In genomic region chr17:43403846-43404245, GRCh38 we compare ENCODE assay signal across 1 cellular context.
A peak's percentile ranks its signal among the peaks of the same experiment; 100 is the strongest.
TF ChIP-seq lines count a peak whose summit lies in the region.

No MANE protein-coding gene starts in this region.

TF ChIP-seq in K562, 482 proteins besides CTCF, POLR2A, EP300 and RAD21 (continued from another document):
- TF ChIP-seq UBTF (IDR thresholded peaks at IDR 0.05; ENCODE audit: borderline replicate concordance in 1 of 2, low read depth in 2 of 2, low read length in 2 of 2), result no peak
- no peak for TF ChIP-seq ZNF124 (CRISPR knock-in tag; IDR thresholded peaks at IDR 0.05)
- TF ChIP-seq ZC3H8 (IDR thresholded peaks at IDR 0.05), result no peak
- no peak for TF ChIP-seq DEAF1 (CRISPR knock-in tag; IDR thresholded peaks at IDR 0.05)
- no peak for TF ChIP-seq RFX7 (CRISPR knock-in tag; IDR thresholded peaks at IDR 0.05)
- TF ChIP-seq CTCFL (IDR thresholded peaks at IDR 0.05; ENCODE audit: borderline replicate concordance, insufficient read depth, low read depth, low read length, poor library complexity, severe bottlenecking), result no peak
- TF ChIP-seq THRB (CRISPR knock-in tag; conservative IDR thresholded peaks at IDR 0.05), result no peak
- peak in 1 of 2 experiments; percentile 50; a peak in 1 of 4 replicates for TF ChIP-seq SRF (CRISPR knock-in tag; IDR thresholded peaks at IDR 0.05)
- no peak for TF ChIP-seq NR2C1 (IDR thresholded peaks at IDR 0.05)
- peak; percentile 37; the same call in 1 of the 2 replicates for TF ChIP-seq NR2C1 (tag; IDR thresholded peaks at IDR 0.05)
- no peak for TF ChIP-seq GTF2A2 (tag; IDR thresholded peaks at IDR 0.05)
- TF ChIP-seq, protein P1, sequence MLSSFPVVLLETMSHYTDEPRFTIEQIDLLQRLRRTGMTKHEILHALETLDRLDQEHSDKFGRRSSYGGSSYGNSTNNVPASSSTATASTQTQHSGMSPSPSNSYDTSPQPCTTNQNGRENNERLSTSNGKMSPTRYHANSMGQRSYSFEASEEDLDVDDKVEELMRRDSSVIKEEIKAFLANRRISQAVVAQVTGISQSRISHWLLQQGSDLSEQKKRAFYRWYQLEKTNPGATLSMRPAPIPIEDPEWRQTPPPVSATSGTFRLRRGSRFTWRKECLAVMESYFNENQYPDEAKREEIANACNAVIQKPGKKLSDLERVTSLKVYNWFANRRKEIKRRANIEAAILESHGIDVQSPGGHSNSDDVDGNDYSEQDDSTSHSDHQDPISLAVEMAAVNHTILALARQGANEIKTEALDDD (IDR thresholded peaks at IDR 0.05), result no peak
- no peak for TF ChIP-seq ZNF551 (CRISPR knock-in tag; IDR thresholded peaks at IDR 0.05)
- no peak for TF ChIP-seq PHF8 (IDR thresholded peaks at IDR 0.05; ENCODE audit: borderline replicate concordance, low read length)
- TF ChIP-seq ZNF347 (CRISPR knock-in tag; IDR thresholded peaks at IDR 0.05; ENCODE audit: low read depth), result no peak
- TF ChIP-seq TEAD2 (tag; IDR thresholded peaks at IDR 0.05), result no peak
- no peak for TF ChIP-seq PHTF2 (CRISPR knock-in tag; IDR thresholded peaks at IDR 0.05)
- TF ChIP-seq NELFE (IDR thresholded peaks at IDR 0.05; ENCODE audit: insufficient read depth, insufficient read length), result no peak
- TF ChIP-seq, protein P2, sequence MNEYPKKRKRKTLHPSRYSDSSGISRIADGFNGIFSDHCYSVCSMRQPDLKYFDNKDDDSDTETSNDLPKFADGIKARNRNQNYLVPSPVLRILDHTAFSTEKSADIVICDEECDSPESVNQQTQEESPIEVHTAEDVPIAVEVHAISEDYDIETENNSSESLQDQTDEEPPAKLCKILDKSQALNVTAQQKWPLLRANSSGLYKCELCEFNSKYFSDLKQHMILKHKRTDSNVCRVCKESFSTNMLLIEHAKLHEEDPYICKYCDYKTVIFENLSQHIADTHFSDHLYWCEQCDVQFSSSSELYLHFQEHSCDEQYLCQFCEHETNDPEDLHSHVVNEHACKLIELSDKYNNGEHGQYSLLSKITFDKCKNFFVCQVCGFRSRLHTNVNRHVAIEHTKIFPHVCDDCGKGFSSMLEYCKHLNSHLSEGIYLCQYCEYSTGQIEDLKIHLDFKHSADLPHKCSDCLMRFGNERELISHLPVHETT (CRISPR knock-in tag; conservative IDR thresholded peaks at IDR 0.05 in 1 of 2, IDR thresholded peaks at IDR 0.05 in 1 of 2), result peak in 1 of 2 experiments; percentile 68; a peak in 1 of 4 replicates
- peak; percentile 82 for TF ChIP-seq ZNF766 (CRISPR knock-in tag; conservative IDR thresholded peaks at IDR 0.05)
- TF ChIP-seq NCOA6 (IDR thresholded peaks at IDR 0.05), result no peak
- TF ChIP-seq ZNF584 (CRISPR knock-in tag; IDR thresholded peaks at IDR 0.05; ENCODE audit: low read depth), result peak; percentile 54; the same call in 1 of the 2 replicates
- TF ChIP-seq ZNF398 (CRISPR knock-in tag; IDR thresholded peaks at IDR 0.05), result no peak
- no peak for TF ChIP-seq OTX1 (CRISPR knock-in tag; IDR thresholded peaks at IDR 0.05)
- TF ChIP-seq ZNF217 (CRISPR knock-in tag; IDR thresholded peaks at IDR 0.05), result no peak
- TF ChIP-seq ETS2 (tag; IDR thresholded peaks at IDR 0.05; ENCODE audit: borderline replicate concordance, poor library complexity, severe bottlenecking), result no peak
- TF ChIP-seq JUNB (CRISPR knock-in tag; conservative IDR thresholded peaks at IDR 0.05), result no peak
- no peak for TF ChIP-seq THAP7 (CRISPR knock-in tag; IDR thresholded peaks at IDR 0.05)
- TF ChIP-seq HNRNPLL (IDR thresholded peaks at IDR 0.05; ENCODE audit: low read depth, low read length, poor library complexity, severe bottlenecking), result no peak
- TF ChIP-seq WHSC1 (IDR thresholded peaks at IDR 0.05; ENCODE audit: low read length), result no peak
- TF ChIP-seq ZFP1 (CRISPR knock-in tag; IDR thresholded peaks at IDR 0.05), result no peak
- no peak for TF ChIP-seq ARNT (IDR thresholded peaks at IDR 0.05)
- TF ChIP-seq CBFB (CRISPR knock-in tag; IDR thresholded peaks at IDR 0.05), result no peak
- no peak for TF ChIP-seq IRF2 (CRISPR knock-in tag; IDR thresholded peaks at IDR 0.05)
- no peak for TF ChIP-seq FOXP1 (CRISPR knock-in tag; IDR thresholded peaks at IDR 0.05)
- TF ChIP-seq ZNF717 (CRISPR knock-in tag; IDR thresholded peaks at IDR 0.05), result no peak
- TF ChIP-seq POLR2AphosphoS5 (IDR thresholded peaks at IDR 0.05; ENCODE audit: control insufficient read depth, insufficient read depth, low read depth, low read length), result peak; percentile 76; the same call in 1 of the 2 replicates
- no peak for TF ChIP-seq RBBP5 (IDR thresholded peaks at IDR 0.05; ENCODE audit: borderline replicate concordance, insufficient read depth, low read length, poor library complexity, severe bottlenecking)
- no peak for TF ChIP-seq NCOA2 (IDR thresholded peaks at IDR 0.05; ENCODE audit: partially characterized antibody in 2 of 2)
- peak; percentile 84 for TF ChIP-seq MTA2 (IDR thresholded peaks at IDR 0.05; ENCODE audit: low read depth)
- TF ChIP-seq ARHGAP35 (IDR thresholded peaks at IDR 0.05; ENCODE audit: partially characterized antibody), result no peak
- TF ChIP-seq KDM5B (IDR thresholded peaks at IDR 0.05; ENCODE audit: insufficient replicate concordance, low read depth, low read length), result no peak
- peak; percentile 72 for TF ChIP-seq USF1 (CRISPR knock-in tag; IDR thresholded peaks at IDR 0.05)
- no peak for TF ChIP-seq ARID2 (IDR thresholded peaks at IDR 0.05)
- peak; percentile 81; the same call in 1 of the 2 replicates for TF ChIP-seq ZKSCAN8 (CRISPR knock-in tag; IDR thresholded peaks at IDR 0.05)
- TF ChIP-seq, protein P3, sequence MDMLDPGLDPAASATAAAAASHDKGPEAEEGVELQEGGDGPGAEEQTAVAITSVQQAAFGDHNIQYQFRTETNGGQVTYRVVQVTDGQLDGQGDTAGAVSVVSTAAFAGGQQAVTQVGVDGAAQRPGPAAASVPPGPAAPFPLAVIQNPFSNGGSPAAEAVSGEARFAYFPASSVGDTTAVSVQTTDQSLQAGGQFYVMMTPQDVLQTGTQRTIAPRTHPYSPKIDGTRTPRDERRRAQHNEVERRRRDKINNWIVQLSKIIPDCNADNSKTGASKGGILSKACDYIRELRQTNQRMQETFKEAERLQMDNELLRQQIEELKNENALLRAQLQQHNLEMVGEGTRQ (CRISPR knock-in tag; IDR thresholded peaks at IDR 0.05), result peak; percentile 80
- no peak for TF ChIP-seq NCOA4 (IDR thresholded peaks at IDR 0.05; ENCODE audit: partially characterized antibody)
- TF ChIP-seq CHCHD3 (CRISPR knock-in tag; IDR thresholded peaks at IDR 0.05), result no peak
